Comparison of ENCODE assay signal across 1 cellular context in the genomic region with DNA sequence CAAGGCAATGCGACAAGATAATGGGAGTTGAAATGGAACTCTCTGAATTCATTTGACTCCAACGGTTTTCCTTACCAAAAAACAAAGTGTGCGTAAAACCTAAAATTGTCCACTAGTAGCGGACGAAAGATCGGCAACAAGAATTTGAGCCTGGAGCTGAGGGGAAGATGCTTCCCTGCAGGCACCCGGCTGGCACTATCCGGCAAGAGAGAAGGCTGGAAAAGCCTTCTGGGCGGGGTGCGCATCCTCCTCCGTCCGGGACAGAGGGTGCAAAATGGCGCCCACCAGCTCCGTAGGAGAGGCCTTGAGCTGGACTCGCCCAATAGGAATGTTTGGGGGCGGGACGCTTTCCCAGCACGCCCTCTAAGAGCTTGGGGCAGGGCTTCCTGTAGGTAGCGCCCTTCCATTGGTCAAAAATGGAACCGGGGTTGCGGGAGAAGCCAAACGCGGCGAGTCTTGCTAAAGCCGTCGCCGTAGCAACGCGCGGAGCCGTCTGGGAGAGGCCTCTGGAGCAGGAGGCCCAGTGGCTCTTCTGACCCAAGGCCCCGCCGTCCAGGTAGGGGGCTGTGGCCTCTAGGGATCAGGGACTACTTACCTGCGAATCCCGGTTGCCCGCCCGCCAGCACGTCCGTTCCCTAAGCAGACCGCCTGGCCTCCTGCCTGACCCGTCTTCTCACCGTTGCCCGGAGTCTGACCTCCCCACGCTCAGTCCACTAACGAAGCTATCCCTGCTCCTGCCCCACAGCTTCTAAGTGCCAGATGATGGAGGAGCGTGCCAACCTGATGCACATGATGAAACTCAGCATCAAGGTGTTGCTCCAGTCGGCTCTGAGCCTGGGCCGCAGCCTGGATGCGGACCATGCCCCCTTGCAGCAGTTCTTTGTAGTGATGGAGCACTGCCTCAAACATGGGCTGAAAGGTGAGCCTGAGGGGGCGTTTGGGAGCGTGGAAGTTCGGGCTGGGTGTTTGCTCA.
TF ChIP-seq lines count a peak whose summit lies in the region.

No MANE protein-coding gene starts in this region.

TF ChIP-seq in HEK293, 187 proteins besides CTCF, POLR2A, EP300 and RAD21 (continued from another document and continues in another):
- TF ChIP-seq GLI2 (tag by site-specific recombination; IDR thresholded peaks at IDR 0.05; ENCODE audit: borderline replicate concordance, low read depth) (no peak), ZNF341 (tag by site-specific recombination; IDR thresholded peaks at IDR 0.05; ENCODE audit: low read depth) (peak; percentile 82), ZNF521 (tag by site-specific recombination; IDR thresholded peaks at IDR 0.05) (no peak), ZNF548 (tag by site-specific recombination; IDR thresholded peaks at IDR 0.05) (no peak), ZNF19 (tag by site-specific recombination; IDR thresholded peaks at IDR 0.05; ENCODE audit: low read depth) (no peak), ZNF112 (tag by site-specific recombination; IDR thresholded peaks at IDR 0.05) (no peak), ZFP41 (tag by site-specific recombination; IDR thresholded peaks at IDR 0.05; ENCODE audit: borderline replicate concordance) (no peak), ZNF335 (tag by site-specific recombination; conservative IDR thresholded peaks at IDR 0.05) (peak; percentile 96), ZNF549 (tag by site-specific recombination; IDR thresholded peaks at IDR 0.05) (no peak), ZFP37 (tag by site-specific recombination; IDR thresholded peaks at IDR 0.05) (0 out of 2 replicates have a peak, but pooled peaks have one; percentile 67), YY1 (tag by site-specific recombination; IDR thresholded peaks at IDR 0.05) (peak; percentile 72), SP7 (tag by site-specific recombination; IDR thresholded peaks at IDR 0.05) (peak; percentile 23), ZNF26 (tag by site-specific recombination; IDR thresholded peaks at IDR 0.05) (no peak), ZBTB20 (tag by site-specific recombination; IDR thresholded peaks at IDR 0.05) (0 out of 2 replicates have a peak, but pooled peaks have one; percentile 5), SETDB1 (IDR thresholded peaks at IDR 0.05; ENCODE audit: insufficient read length, low read length) (no peak), MEIS1 (CRISPR knock-in tag; IDR thresholded peaks at IDR 0.05; ENCODE audit: borderline replicate concordance) (no peak), ZFHX2 (tag by site-specific recombination; conservative IDR thresholded peaks at IDR 0.05) (peak; percentile 68), ZSCAN4 (tag by site-specific recombination; IDR thresholded peaks at IDR 0.05) (no peak), SCRT2 (tag by site-specific recombination; IDR thresholded peaks at IDR 0.05) (peak; percentile 93), SP2 (tag by site-specific recombination; IDR thresholded peaks at IDR 0.05) (peak; percentile 98), KLF10 (tag by site-specific recombination; IDR thresholded peaks at IDR 0.05) (peak; percentile 19; the same call in 1 of the 2 replicates), ZBTB6 (tag by site-specific recombination; IDR thresholded peaks at IDR 0.05) (peak; percentile 89), ZBTB10 (tag by site-specific recombination; IDR thresholded peaks at IDR 0.05) (no peak), ZNF23 (tag by site-specific recombination; IDR thresholded peaks at IDR 0.05; ENCODE audit: borderline replicate concordance) (no peak), ZNF600 (tag by site-specific recombination; IDR thresholded peaks at IDR 0.05) (peak; percentile 18), REPIN1 (tag by site-specific recombination; IDR thresholded peaks at IDR 0.05; ENCODE audit: low read depth) (no peak; the same call in 1 of the 2 replicates), ZNF596 (tag by site-specific recombination; IDR thresholded peaks at IDR 0.05) (no peak), ZNF76 (tag by site-specific recombination; IDR thresholded peaks at IDR 0.05; ENCODE audit: borderline replicate concordance, low read depth) (peak; percentile 77), ZNF324 (tag by site-specific recombination; IDR thresholded peaks at IDR 0.05) (peak; percentile 42; the same call in 1 of the 2 replicates), ZNF214 (tag by site-specific recombination; IDR thresholded peaks at IDR 0.05; ENCODE audit: borderline replicate concordance) (no peak), ZSCAN30 (tag by site-specific recombination; IDR thresholded peaks at IDR 0.05) (no peak), ZNF416 (tag by site-specific recombination; IDR thresholded peaks at IDR 0.05) (no peak), ZNF501 (tag by site-specific recombination; IDR thresholded peaks at IDR 0.05) (peak; percentile 18; the same call in 1 of the 2 replicates), ZNF274 (IDR thresholded peaks at IDR 0.05; ENCODE audit: low read length) (no peak), ZNF274 (tag by site-specific recombination; IDR thresholded peaks at IDR 0.05; ENCODE audit: borderline replicate concordance) (no peak), ZNF223 (tag by site-specific recombination; IDR thresholded peaks at IDR 0.05) (no peak)
- TF ChIP-seq, protein P1, sequence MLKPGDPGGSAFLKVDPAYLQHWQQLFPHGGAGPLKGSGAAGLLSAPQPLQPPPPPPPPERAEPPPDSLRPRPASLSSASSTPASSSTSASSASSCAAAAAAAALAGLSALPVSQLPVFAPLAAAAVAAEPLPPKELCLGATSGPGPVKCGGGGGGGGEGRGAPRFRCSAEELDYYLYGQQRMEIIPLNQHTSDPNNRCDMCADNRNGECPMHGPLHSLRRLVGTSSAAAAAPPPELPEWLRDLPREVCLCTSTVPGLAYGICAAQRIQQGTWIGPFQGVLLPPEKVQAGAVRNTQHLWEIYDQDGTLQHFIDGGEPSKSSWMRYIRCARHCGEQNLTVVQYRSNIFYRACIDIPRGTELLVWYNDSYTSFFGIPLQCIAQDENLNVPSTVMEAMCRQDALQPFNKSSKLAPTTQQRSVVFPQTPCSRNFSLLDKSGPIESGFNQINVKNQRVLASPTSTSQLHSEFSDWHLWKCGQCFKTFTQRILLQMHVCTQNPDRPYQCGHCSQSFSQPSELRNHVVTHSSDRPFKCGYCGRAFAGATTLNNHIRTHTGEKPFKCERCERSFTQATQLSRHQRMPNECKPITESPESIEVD (tag by site-specific recombination; IDR thresholded peaks at IDR 0.05), result no peak
- TF ChIP-seq, protein P2, sequence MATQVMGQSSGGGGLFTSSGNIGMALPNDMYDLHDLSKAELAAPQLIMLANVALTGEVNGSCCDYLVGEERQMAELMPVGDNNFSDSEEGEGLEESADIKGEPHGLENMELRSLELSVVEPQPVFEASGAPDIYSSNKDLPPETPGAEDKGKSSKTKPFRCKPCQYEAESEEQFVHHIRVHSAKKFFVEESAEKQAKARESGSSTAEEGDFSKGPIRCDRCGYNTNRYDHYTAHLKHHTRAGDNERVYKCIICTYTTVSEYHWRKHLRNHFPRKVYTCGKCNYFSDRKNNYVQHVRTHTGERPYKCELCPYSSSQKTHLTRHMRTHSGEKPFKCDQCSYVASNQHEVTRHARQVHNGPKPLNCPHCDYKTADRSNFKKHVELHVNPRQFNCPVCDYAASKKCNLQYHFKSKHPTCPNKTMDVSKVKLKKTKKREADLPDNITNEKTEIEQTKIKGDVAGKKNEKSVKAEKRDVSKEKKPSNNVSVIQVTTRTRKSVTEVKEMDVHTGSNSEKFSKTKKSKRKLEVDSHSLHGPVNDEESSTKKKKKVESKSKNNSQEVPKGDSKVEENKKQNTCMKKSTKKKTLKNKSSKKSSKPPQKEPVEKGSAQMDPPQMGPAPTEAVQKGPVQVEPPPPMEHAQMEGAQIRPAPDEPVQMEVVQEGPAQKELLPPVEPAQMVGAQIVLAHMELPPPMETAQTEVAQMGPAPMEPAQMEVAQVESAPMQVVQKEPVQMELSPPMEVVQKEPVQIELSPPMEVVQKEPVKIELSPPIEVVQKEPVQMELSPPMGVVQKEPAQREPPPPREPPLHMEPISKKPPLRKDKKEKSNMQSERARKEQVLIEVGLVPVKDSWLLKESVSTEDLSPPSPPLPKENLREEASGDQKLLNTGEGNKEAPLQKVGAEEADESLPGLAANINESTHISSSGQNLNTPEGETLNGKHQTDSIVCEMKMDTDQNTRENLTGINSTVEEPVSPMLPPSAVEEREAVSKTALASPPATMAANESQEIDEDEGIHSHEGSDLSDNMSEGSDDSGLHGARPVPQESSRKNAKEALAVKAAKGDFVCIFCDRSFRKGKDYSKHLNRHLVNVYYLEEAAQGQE (tag by site-specific recombination; IDR thresholded peaks at IDR 0.05), result no peak
- TF ChIP-seq, protein P3, sequence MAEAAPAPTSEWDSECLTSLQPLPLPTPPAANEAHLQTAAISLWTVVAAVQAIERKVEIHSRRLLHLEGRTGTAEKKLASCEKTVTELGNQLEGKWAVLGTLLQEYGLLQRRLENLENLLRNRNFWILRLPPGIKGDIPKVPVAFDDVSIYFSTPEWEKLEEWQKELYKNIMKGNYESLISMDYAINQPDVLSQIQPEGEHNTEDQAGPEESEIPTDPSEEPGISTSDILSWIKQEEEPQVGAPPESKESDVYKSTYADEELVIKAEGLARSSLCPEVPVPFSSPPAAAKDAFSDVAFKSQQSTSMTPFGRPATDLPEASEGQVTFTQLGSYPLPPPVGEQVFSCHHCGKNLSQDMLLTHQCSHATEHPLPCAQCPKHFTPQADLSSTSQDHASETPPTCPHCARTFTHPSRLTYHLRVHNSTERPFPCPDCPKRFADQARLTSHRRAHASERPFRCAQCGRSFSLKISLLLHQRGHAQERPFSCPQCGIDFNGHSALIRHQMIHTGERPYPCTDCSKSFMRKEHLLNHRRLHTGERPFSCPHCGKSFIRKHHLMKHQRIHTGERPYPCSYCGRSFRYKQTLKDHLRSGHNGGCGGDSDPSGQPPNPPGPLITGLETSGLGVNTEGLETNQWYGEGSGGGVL (tag by site-specific recombination; IDR thresholded peaks at IDR 0.05), result no peak
- TF ChIP-seq, protein P4, sequence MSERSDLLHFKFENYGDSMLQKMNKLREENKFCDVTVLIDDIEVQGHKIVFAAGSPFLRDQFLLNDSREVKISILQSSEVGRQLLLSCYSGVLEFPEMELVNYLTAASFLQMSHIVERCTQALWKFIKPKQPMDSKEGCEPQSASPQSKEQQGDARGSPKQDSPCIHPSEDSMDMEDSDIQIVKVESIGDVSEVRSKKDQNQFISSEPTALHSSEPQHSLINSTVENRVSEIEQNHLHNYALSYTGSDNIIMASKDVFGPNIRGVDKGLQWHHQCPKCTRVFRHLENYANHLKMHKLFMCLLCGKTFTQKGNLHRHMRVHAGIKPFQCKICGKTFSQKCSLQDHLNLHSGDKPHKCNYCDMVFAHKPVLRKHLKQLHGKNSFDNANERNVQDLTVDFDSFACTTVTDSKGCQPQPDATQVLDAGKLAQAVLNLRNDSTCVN (tag by site-specific recombination; optimal IDR thresholded peaks at IDR 0.05), result peak; percentile 45
- TF ChIP-seq, protein P5, sequence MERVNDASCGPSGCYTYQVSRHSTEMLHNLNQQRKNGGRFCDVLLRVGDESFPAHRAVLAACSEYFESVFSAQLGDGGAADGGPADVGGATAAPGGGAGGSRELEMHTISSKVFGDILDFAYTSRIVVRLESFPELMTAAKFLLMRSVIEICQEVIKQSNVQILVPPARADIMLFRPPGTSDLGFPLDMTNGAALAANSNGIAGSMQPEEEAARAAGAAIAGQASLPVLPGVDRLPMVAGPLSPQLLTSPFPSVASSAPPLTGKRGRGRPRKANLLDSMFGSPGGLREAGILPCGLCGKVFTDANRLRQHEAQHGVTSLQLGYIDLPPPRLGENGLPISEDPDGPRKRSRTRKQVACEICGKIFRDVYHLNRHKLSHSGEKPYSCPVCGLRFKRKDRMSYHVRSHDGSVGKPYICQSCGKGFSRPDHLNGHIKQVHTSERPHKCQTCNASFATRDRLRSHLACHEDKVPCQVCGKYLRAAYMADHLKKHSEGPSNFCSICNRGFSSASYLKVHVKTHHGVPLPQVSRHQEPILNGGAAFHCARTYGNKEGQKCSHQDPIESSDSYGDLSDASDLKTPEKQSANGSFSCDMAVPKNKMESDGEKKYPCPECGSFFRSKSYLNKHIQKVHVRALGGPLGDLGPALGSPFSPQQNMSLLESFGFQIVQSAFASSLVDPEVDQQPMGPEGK (tag by site-specific recombination; IDR thresholded peaks at IDR 0.05), result no peak
